Comparison of ENCODE assay signal across 10 cellular contexts in genomic region chr13:24233351-24233901, GRCh38.
DNase-seq lines count a peak whose midpoint lies in the region; ATAC-seq and TF ChIP-seq lines count a peak whose summit lies in the region.
"Had no signal": no experiment of that assay in that cellular context is flagged by ENCODE, and none has a peak within 500 bp of the region (broad histone marks: within the 10 kb centered on the region; RNA-seq: fewer than 3 reads in every experiment).

No MANE protein-coding gene starts in this region.

- peak; percentile 75 for ATAC-seq in activated T-helper 17 cell treated with anti-CD3 and anti-CD28 coated beads, Interleukin-2, amount 50 U/mL, for 72 hours (replicated peaks)
- ATAC-seq in stimulated activated effector memory CD8-positive, alpha-beta T cell treated with anti-CD3 and anti-CD28 coated beads, Interleukin-12 subunit alpha, Interleukin-12 subunit beta, amount 100 ng/mL, for 72 hours, result no peak
- ATAC-seq in effector memory CD8-positive, alpha-beta T cell (replicated peaks), result no peak

- peaks cover 12% of the 10 kb centered on the region for H3K4me1 Mint-ChIP-seq in activated T-helper 17 cell treated with anti-CD3 and anti-CD28 coated beads, Interleukin-2, amount 50 U/mL, for 72 hours
- peaks cover 48% of the 10 kb centered on the region for H3K4me1 Mint-ChIP-seq in stimulated activated effector memory CD8-positive, alpha-beta T cell treated with anti-CD3 and anti-CD28 coated beads, Interleukin-12 subunit alpha, Interleukin-12 subunit beta, amount 100 ng/mL, for 72 hours
- peaks cover 23 to 33% of the 10 kb centered on the region in 2 donors for H3K4me1 Mint-ChIP-seq in effector memory CD8-positive, alpha-beta T cell (ENCODE audit: low read depth in 2 of 2)

- no peaks in the 10 kb centered on the region for H3K9me3 Mint-ChIP-seq in activated T-helper 17 cell treated with anti-CD3 and anti-CD28 coated beads, Interleukin-2, amount 50 U/mL, for 72 hours
- H3K9me3 Mint-ChIP-seq in stimulated activated effector memory CD8-positive, alpha-beta T cell treated with anti-CD3 and anti-CD28 coated beads, Interleukin-12 subunit alpha, Interleukin-12 subunit beta, amount 100 ng/mL, for 72 hours, result no peaks in the 10 kb centered on the region
- no peaks in the 10 kb centered on the region for H3K9me3 Mint-ChIP-seq in effector memory CD8-positive, alpha-beta T cell

- H3K27me3 Mint-ChIP-seq in activated T-helper 17 cell treated with anti-CD3 and anti-CD28 coated beads, Interleukin-2, amount 50 U/mL, for 72 hours, result no peaks in the 10 kb centered on the region
- H3K27me3 Mint-ChIP-seq in effector memory CD8-positive, alpha-beta T cell, result no peaks in the 10 kb centered on the region

- H3K27ac Mint-ChIP-seq in activated T-helper 17 cell treated with anti-CD3 and anti-CD28 coated beads, Interleukin-2, amount 50 U/mL, for 72 hours, result peak overlapping the region; percentile 73
- H3K27ac Mint-ChIP-seq in stimulated activated effector memory CD8-positive, alpha-beta T cell treated with anti-CD3 and anti-CD28 coated beads, Interleukin-12 subunit alpha, Interleukin-12 subunit beta, amount 100 ng/mL, for 72 hours, result peak overlapping the region; percentile 56
- peak overlapping the region in 1 of 2 donors; percentile 22 for H3K27ac Mint-ChIP-seq in effector memory CD8-positive, alpha-beta T cell

- no peak for TF ChIP-seq CTCF in foreskin fibroblast (IDR thresholded peaks at IDR 0.05; ENCODE audit: low read depth, low read length)

- DNase-seq in HCEC 1CT (peak; percentile 38), foreskin fibroblast (peak in 1 of 2 donors; percentile 43), middle frontal gyrus (ENCODE audit: extremely low spot score, low spot score) (no peak), NCI-H2107 treated with DMSO at 0.1 percent for 48 hours (lab: John Stamatoyannopoulos, UW; ENCODE audit: unreplicated experiment) (no peak)
- peak in 1 of 2 donors; percentile 29 for DNase-seq in stimulated activated effector memory CD8-positive, alpha-beta T cell treated with anti-CD3 and anti-CD28 coated beads, Interleukin-12 subunit alpha, Interleukin-12 subunit beta, amount 100 ng/mL, for 72 hours (ENCODE audit: low spot score in 2 of 2)
- DNase-seq in effector memory CD8-positive, alpha-beta T cell, result no peak
- DNase-seq: GDM1, NCI-H1092 treated with DMSO at 0.1 percent for 48 hours had no signal

- no peaks in the 10 kb centered on the region for H3K36me3 Mint-ChIP-seq in activated T-helper 17 cell treated with anti-CD3 and anti-CD28 coated beads, Interleukin-2, amount 50 U/mL, for 72 hours (ENCODE audit: low read depth)
- H3K36me3 Mint-ChIP-seq in stimulated activated effector memory CD8-positive, alpha-beta T cell treated with anti-CD3 and anti-CD28 coated beads, Interleukin-12 subunit alpha, Interleukin-12 subunit beta, amount 100 ng/mL, for 72 hours, result no peaks in the 10 kb centered on the region
- H3K36me3 Mint-ChIP-seq in effector memory CD8-positive, alpha-beta T cell (ENCODE audit: insufficient read depth), result no peaks in the 10 kb centered on the region

- peak overlapping the region; percentile 35 to 51 for H3K4me3 ChIP-seq in foreskin fibroblast (ENCODE audit: low read depth in 1 of 2, low read length in 2 of 2)
- H3K4me3 ChIP-seq: HAP-1 had no signal

- H3K4me3 Mint-ChIP-seq in activated T-helper 17 cell treated with anti-CD3 and anti-CD28 coated beads, Interleukin-2, amount 50 U/mL, for 72 hours, result peak overlapping the region; percentile 53
- peak overlapping the region; percentile 21 for H3K4me3 Mint-ChIP-seq in stimulated activated effector memory CD8-positive, alpha-beta T cell treated with anti-CD3 and anti-CD28 coated beads, Interleukin-12 subunit alpha, Interleukin-12 subunit beta, amount 100 ng/mL, for 72 hours
- no peak overlapping the region for H3K4me3 Mint-ChIP-seq in effector memory CD8-positive, alpha-beta T cell

Comparison
In these comparisons a context has a peak if more than half of its experiments do, and no peak if none do; other contexts are left out.
1. H3K4me3 Mint-ChIP-seq: peak in activated T-helper 17 cell treated with anti-CD3 and anti-CD28 coated beads, Interleukin-2, amount 50 U/mL, for 72 hours (single experiment) and stimulated activated effector memory CD8-positive, alpha-beta T cell treated with anti-CD3 and anti-CD28 coated beads, Interleukin-12 subunit alpha, Interleukin-12 subunit beta, amount 100 ng/mL, for 72 hours (single experiment); none in effector memory CD8-positive, alpha-beta T cell (0 of 2).